ENCODE assay signal across 1 cellular context in the genomic region with DNA sequence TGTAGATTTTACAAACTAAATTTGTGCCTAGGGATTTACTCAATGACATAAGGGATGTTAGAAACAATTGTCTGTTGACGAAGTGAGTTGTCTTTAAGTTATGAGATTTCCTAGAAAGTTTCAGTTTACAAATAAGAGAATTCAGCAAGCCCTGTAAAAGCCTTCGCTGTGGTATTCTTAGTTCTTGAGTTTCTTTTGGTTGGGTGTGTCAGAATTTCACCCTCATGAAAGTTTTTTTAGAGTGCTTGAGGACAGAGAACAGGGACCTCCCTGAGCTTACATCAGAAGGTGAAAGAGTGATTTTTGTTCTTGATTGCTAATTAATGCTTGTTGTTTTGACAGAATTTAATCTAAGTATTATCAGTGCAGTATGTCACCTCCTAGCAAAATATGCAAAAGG.
TF ChIP-seq lines count a peak whose summit lies in the region.

No MANE protein-coding gene starts in this region.

TF ChIP-seq in GM23338, 12 proteins besides CTCF, POLR2A, EP300 and RAD21 (continued from another document):
- TF ChIP-seq, protein P1, sequence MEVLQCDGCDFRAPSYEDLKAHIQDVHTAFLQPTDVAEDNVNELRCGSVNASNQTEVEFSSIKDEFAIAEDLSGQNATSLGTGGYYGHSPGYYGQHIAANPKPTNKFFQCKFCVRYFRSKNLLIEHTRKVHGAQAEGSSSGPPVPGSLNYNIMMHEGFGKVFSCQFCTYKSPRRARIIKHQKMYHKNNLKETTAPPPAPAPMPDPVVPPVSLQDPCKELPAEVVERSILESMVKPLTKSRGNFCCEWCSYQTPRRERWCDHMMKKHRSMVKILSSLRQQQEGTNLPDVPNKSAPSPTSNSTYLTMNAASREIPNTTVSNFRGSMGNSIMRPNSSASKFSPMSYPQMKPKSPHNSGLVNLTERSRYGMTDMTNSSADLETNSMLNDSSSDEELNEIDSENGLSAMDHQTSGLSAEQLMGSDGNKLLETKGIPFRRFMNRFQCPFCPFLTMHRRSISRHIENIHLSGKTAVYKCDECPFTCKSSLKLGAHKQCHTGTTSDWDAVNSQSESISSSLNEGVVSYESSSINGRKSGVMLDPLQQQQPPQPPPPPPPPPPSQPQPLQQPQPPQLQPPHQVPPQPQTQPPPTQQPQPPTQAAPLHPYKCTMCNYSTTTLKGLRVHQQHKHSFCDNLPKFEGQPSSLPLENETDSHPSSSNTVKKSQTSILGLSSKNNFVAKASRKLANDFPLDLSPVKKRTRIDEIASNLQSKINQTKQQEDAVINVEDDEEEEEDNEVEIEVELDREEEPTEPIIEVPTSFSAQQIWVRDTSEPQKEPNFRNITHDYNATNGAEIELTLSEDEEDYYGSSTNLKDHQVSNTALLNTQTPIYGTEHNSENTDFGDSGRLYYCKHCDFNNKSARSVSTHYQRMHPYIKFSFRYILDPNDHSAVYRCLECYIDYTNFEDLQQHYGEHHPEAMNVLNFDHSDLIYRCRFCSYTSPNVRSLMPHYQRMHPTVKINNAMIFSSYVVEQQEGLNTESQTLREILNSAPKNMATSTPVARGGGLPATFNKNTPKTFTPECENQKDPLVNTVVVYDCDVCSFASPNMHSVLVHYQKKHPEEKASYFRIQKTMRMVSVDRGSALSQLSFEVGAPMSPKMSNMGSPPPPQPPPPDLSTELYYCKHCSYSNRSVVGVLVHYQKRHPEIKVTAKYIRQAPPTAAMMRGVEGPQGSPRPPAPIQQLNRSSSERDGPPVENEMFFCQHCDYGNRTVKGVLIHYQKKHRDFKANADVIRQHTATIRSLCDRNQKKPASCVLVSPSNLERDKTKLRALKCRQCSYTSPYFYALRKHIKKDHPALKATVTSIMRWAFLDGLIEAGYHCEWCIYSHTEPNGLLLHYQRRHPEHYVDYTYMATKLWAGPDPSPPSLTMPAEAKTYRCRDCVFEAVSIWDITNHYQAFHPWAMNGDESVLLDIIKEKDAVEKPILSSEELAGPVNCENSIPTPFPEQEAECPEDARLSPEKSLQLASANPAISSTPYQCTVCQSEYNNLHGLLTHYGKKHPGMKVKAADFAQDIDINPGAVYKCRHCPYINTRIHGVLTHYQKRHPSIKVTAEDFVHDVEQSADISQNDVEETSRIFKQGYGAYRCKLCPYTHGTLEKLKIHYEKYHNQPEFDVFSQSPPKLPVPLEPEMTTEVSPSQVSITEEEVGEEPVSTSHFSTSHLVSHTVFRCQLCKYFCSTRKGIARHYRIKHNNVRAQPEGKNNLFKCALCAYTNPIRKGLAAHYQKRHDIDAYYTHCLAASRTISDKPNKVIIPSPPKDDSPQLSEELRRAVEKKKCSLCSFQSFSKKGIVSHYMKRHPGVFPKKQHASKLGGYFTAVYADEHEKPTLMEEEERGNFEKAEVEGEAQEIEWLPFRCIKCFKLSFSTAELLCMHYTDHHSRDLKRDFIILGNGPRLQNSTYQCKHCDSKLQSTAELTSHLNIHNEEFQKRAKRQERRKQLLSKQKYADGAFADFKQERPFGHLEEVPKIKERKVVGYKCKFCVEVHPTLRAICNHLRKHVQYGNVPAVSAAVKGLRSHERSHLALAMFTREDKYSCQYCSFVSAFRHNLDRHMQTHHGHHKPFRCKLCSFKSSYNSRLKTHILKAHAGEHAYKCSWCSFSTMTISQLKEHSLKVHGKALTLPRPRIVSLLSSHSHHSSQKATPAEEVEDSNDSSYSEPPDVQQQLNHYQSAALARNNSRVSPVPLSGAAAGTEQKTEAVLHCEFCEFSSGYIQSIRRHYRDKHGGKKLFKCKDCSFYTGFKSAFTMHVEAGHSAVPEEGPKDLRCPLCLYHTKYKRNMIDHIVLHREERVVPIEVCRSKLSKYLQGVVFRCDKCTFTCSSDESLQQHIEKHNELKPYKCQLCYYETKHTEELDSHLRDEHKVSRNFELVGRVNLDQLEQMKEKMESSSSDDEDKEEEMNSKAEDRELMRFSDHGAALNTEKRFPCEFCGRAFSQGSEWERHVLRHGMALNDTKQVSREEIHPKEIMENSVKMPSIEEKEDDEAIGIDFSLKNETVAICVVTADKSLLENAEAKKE (CRISPR knock-in tag; IDR thresholded peaks at IDR 0.05), result no peak
- TF ChIP-seq, protein P2, sequence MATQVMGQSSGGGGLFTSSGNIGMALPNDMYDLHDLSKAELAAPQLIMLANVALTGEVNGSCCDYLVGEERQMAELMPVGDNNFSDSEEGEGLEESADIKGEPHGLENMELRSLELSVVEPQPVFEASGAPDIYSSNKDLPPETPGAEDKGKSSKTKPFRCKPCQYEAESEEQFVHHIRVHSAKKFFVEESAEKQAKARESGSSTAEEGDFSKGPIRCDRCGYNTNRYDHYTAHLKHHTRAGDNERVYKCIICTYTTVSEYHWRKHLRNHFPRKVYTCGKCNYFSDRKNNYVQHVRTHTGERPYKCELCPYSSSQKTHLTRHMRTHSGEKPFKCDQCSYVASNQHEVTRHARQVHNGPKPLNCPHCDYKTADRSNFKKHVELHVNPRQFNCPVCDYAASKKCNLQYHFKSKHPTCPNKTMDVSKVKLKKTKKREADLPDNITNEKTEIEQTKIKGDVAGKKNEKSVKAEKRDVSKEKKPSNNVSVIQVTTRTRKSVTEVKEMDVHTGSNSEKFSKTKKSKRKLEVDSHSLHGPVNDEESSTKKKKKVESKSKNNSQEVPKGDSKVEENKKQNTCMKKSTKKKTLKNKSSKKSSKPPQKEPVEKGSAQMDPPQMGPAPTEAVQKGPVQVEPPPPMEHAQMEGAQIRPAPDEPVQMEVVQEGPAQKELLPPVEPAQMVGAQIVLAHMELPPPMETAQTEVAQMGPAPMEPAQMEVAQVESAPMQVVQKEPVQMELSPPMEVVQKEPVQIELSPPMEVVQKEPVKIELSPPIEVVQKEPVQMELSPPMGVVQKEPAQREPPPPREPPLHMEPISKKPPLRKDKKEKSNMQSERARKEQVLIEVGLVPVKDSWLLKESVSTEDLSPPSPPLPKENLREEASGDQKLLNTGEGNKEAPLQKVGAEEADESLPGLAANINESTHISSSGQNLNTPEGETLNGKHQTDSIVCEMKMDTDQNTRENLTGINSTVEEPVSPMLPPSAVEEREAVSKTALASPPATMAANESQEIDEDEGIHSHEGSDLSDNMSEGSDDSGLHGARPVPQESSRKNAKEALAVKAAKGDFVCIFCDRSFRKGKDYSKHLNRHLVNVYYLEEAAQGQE (IDR thresholded peaks at IDR 0.05; ENCODE audit: unreplicated experiment), result no peak
- TF ChIP-seq JUNB (IDR thresholded peaks at IDR 0.05; ENCODE audit: unreplicated experiment), result no peak
